Comparison of ENCODE assay signal across 12 cellular contexts in the genomic region with DNA sequence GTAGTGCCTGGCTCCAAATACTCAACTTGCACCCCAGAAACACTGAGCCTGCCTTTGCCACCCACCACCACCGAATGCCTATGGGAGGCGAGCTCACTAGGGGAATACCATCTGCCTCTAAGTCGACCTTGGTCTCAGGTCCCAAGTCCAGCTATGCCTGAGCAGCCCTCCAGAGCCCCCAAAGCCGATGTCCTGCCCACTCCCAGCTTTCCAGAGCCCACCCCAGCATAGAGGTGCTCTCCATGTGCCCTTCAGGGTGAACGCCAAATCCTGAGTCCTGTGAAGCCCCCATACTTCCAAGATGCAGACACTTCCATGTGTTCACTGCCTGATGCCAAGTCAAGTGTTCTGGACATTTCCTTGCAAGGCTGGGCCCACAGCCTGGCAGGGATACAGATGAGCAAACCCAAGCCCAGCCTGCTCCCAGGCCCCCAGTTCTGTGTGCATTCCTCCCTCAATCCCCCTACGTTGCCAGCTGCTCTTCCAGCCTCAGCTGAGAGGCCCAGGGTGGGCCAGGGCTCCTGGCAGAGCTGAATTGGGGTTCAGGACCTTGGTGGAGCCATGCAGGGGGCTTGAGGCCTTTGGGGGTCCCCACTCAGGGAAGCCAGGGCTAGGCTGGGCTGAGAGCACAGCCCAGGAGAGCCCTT. TPM values are rescaled to one million over a fixed set of nuclear protein-coding genes. Genes with fewer than 3 reads are reported as not detected.
DNase-seq lines count a peak whose midpoint lies in the region; ATAC-seq and TF ChIP-seq lines count a peak whose summit lies in the region.
"Had no signal": no experiment of that assay in that cellular context is flagged by ENCODE, and none has a peak within 500 bp of the region (broad histone marks: within the 10 kb centered on the region; RNA-seq: fewer than 3 reads in every experiment).

No MANE protein-coding gene starts in this region.

- no peak for DNase-seq in T-helper 2 cell treated with Interferon-gamma antibody and Interleukin-4, amounts not matched to agents 5 μg/mL and 100 μg/mL, for 36 hours (ENCODE audit: low spot score)
- DNase-seq in T-helper 2 cell (no peak), HFFc6 (no peak), colonic mucosa (no peak), neural progenitor cell (ENCODE audit: low spot score) (no peak), NCI-H2107 treated with DMSO at 0.1 percent for 48 hours (lab: John Stamatoyannopoulos, UW; ENCODE audit: unreplicated experiment) (no peak)
- no peak for DNase-seq in activated CD8-positive, alpha-beta memory T cell treated with anti-CD3 and anti-CD28 coated beads, Interleukin-2, amount 50 U/mL, for 48 hours
- DNase-seq: brain microvascular endothelial cell, DMS79 treated with DMSO at 0.1 percent for 48 hours, mesendoderm had no signal

- no peak for ATAC-seq in GM21717 (IDR thresholded peaks at IDR 0.05; ENCODE audit: unreplicated experiment)

- H3K27me3 ChIP-seq in colonic mucosa (no peaks in the 10 kb centered on the region), neural progenitor cell (no peaks in the 10 kb centered on the region)
- H3K27me3 ChIP-seq: brain microvascular endothelial cell, tibial nerve had no signal

- peak overlapping the region; percentile 81 for H3K4me3 Mint-ChIP-seq in T-helper 2 cell treated with Interferon-gamma antibody and Interleukin-4, amounts not matched to agents 5 μg/mL and 100 μg/mL, for 36 hours
- H3K4me3 Mint-ChIP-seq in HFFc6 (peak overlapping the region; percentile 56), neural progenitor cell (peak overlapping the region; percentile 83)

- H3K9me3 ChIP-seq in colonic mucosa (no peaks in the 10 kb centered on the region), neural progenitor cell (ENCODE audit: low read depth) (no peaks in the 10 kb centered on the region)
- H3K9me3 ChIP-seq: tibial nerve had no signal

- peak overlapping the region; percentile 22 for H3K4me2 ChIP-seq in neural progenitor cell

- TF ChIP-seq CTCF in HFFc6 (IDR thresholded peaks at IDR 0.05) (no peak), colonic mucosa (IDR thresholded peaks at IDR 0.05) (no peak), neural progenitor cell (IDR thresholded peaks at IDR 0.05) (no peak)

- H3F3A ChIP-seq in neural progenitor cell (ENCODE audit: low read depth): peaks cover 23% of the 10 kb centered on the region

- peak overlapping the region; percentile 70 for H3K27ac ChIP-seq in colonic mucosa
- H3K27ac ChIP-seq in neural progenitor cell: no peak overlapping the region
- H3K27ac ChIP-seq: brain microvascular endothelial cell had no signal

- peaks cover 18% of the 10 kb centered on the region for H4K20me1 ChIP-seq in neural progenitor cell (ENCODE audit: low read depth)

- peak overlapping the region; percentile 72 for H3K27ac Mint-ChIP-seq in T-helper 2 cell treated with Interferon-gamma antibody and Interleukin-4, amounts not matched to agents 5 μg/mL and 100 μg/mL, for 36 hours
- no peak overlapping the region for H3K27ac Mint-ChIP-seq in HFFc6
- H3K27ac Mint-ChIP-seq in neural progenitor cell: peak overlapping the region; percentile 87

- H3K27me3 Mint-ChIP-seq in T-helper 2 cell treated with Interferon-gamma antibody and Interleukin-4, amounts not matched to agents 5 μg/mL and 100 μg/mL, for 36 hours (ENCODE audit: low read depth): peaks cover 25% of the 10 kb centered on the region
- H3K27me3 Mint-ChIP-seq in HFFc6 (ENCODE audit: insufficient read depth): peaks cover 17% of the 10 kb centered on the region
- peaks cover 25% of the 10 kb centered on the region for H3K27me3 Mint-ChIP-seq in neural progenitor cell (ENCODE audit: insufficient read depth, low read depth)

- H3K4me3 ChIP-seq in colonic mucosa (no peak overlapping the region), neural progenitor cell (no peak overlapping the region)
- H3K4me3 ChIP-seq: tibial nerve had no signal

- no peaks in the 10 kb centered on the region for H3K36me3 Mint-ChIP-seq in T-helper 2 cell treated with Interferon-gamma antibody and Interleukin-4, amounts not matched to agents 5 μg/mL and 100 μg/mL, for 36 hours (ENCODE audit: low read depth)
- H3K36me3 Mint-ChIP-seq in HFFc6 (ENCODE audit: low read depth) (no peaks in the 10 kb centered on the region), neural progenitor cell (no peaks in the 10 kb centered on the region)

- H3K4me1 Mint-ChIP-seq in T-helper 2 cell treated with Interferon-gamma antibody and Interleukin-4, amounts not matched to agents 5 μg/mL and 100 μg/mL, for 36 hours (ENCODE audit: low read depth): peaks cover 18% of the 10 kb centered on the region
- H3K4me1 Mint-ChIP-seq in HFFc6 (ENCODE audit: low read depth) (peaks cover 24% of the 10 kb centered on the region), neural progenitor cell (peaks cover 27% of the 10 kb centered on the region)

- intact Hi-C loops in colonic mucosa (cut with DNase I): no loop called here

- H3K4me1 ChIP-seq in colonic mucosa: peaks cover 11% of the 10 kb centered on the region
- H3K4me1 ChIP-seq in neural progenitor cell: peaks cover 25% of the 10 kb centered on the region

- H2AFZ ChIP-seq in neural progenitor cell (replicated peaks): no peak overlapping the region

- no peaks in the 10 kb centered on the region for H3K36me3 ChIP-seq in colonic mucosa
- no peaks in the 10 kb centered on the region for H3K36me3 ChIP-seq in neural progenitor cell
- H3K36me3 ChIP-seq: brain microvascular endothelial cell, tibial nerve had no signal

- H3K9ac ChIP-seq in colonic mucosa (ENCODE audit: low read depth in 2 of 2, low read length in 2 of 2) (peak overlapping the region; percentile 56 to 73), neural progenitor cell (no peak overlapping the region)

- H3K79me2 ChIP-seq in neural progenitor cell (ENCODE audit: low read depth): peaks cover 20% of the 10 kb centered on the region

- no peaks in the 10 kb centered on the region for H3K9me3 Mint-ChIP-seq in T-helper 2 cell treated with Interferon-gamma antibody and Interleukin-4, amounts not matched to agents 5 μg/mL and 100 μg/mL, for 36 hours
- H3K9me3 Mint-ChIP-seq in HFFc6 (no peaks in the 10 kb centered on the region), neural progenitor cell (peaks cover 2% of the 10 kb centered on the region)

RNA-seq across cellular contexts. Expression of a gene that starts 2.6 kb away (rescaled TPM):
- total RNA-seq in HFFc6 (2021; fragmentation: NEBNext Ultra II Directional; extraction: Animal tissue kit (Norgen Biotek cat#: 25700)): 10 to 100 TPM; 20.3 to 23.7 (median 22.4) TPM
- total RNA-seq in colonic mucosa: 10 to 100 TPM; 42.6 to 59.1 TPM
- total RNA-seq in neural progenitor cell (ENCODE audit: low replicate concordance): 48.3 and 62.4 TPM in 2 replicates

RNA-seq across cellular contexts. Expression of a gene that starts 56.1 kb away (rescaled TPM):
- 100 to 1,000 TPM in 3 of 6 experiments, 10 to 100 TPM in 3; 88.4 to 126 (median 101) TPM for total RNA-seq in HFFc6 (2021; fragmentation: NEBNext Ultra II Directional; extraction: Animal tissue kit (Norgen Biotek cat#: 25700))
- 10 to 100 TPM; 55.3 to 66.6 TPM for total RNA-seq in colonic mucosa
- total RNA-seq in neural progenitor cell (ENCODE audit: low replicate concordance): 9.7 and 19.9 TPM in 2 replicates
